ENCODE assay signal across 10 cellular contexts in the genomic region with DNA sequence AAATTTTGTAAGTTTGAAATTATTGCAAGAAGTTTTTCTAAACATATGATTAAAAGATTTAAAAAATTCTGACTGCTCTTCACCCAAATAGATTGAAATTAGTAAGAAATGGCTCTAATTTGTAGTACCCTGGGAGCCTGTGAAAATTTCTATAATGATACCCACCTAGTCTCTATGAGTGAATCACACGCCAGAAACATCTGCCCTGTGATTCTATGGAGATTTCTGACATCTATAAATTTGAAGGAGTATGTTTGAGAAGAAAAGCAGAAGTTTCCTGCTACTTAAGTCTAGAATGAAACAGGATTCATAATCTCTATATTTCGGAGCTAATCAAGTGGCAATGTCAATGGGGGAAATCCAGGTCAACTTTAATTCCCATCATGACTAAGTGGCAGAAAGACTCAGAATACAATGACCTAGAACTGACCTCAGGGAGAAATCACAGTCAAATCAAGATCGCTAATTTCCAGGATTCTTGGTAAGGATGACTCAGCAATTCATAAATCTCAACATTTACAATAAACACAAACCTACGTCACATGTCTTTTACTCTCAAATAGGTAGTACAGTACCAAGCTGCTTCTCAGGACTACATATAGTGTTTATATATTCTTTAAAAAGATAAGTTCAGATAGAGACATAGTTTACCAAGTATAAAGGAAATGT.
A peak's percentile ranks its signal among the peaks of the same experiment; 100 is the strongest.
DNase-seq lines count a peak whose midpoint lies in the region; ATAC-seq and TF ChIP-seq lines count a peak whose summit lies in the region.
"Had no signal": no experiment of that assay in that cellular context is flagged by ENCODE, and none has a peak within 500 bp of the region (broad histone marks: within the 10 kb centered on the region; RNA-seq: fewer than 3 reads in every experiment).

No MANE protein-coding gene starts in this region.

- intact Hi-C loops in colonic mucosa (cut with DNase I): no loop called here

- no peak overlapping the region for H3K4me2 ChIP-seq in DND-41 (ENCODE audit: insufficient read depth, low read length)

- H3K4me3 ChIP-seq in DND-41 (ENCODE audit: low read depth in 1 of 2, low read length in 2 of 2) (no peak overlapping the region), fibroblast of villous mesenchyme (ENCODE audit: low read depth, low read length) (no peak overlapping the region), colonic mucosa (no peak overlapping the region)
- H3K4me3 ChIP-seq: uterus had no signal

- H3K9me3 ChIP-seq in DND-41 (ENCODE audit: insufficient read depth, low read length, severe bottlenecking) (no peaks in the 10 kb centered on the region), T-helper 17 cell (ENCODE audit: control insufficient read depth, low read length, poor library complexity, severe bottlenecking) (no peaks in the 10 kb centered on the region), colonic mucosa (no peaks in the 10 kb centered on the region)
- H3K9me3 ChIP-seq: uterus had no signal

- no peak overlapping the region for H3K9ac ChIP-seq in DND-41 (ENCODE audit: low read depth, low read length)
- H3K9ac ChIP-seq in colonic mucosa (ENCODE audit: low read depth in 2 of 2, low read length in 2 of 2): no peak overlapping the region

- H3K27ac ChIP-seq in DND-41 (ENCODE audit: low read length) (0 out of 2 replicates have a peak overlapping the region, but pooled peaks have one; percentile 7), colonic mucosa (no peak overlapping the region)
- H3K27ac ChIP-seq: uterus had no signal

- H3K4me1 ChIP-seq in DND-41 (ENCODE audit: insufficient read depth, low read length) (peaks cover 40% of the 10 kb centered on the region), colonic mucosa (no peaks in the 10 kb centered on the region)
- H3K4me1 ChIP-seq: uterus had no signal

- peaks cover 4% of the 10 kb centered on the region for H3K36me3 Mint-ChIP-seq in T-helper 17 cell (ENCODE audit: low read depth)

- peak overlapping the region; percentile 31 for H3K4me3 Mint-ChIP-seq in T-helper 17 cell

- H3K36me3 ChIP-seq in DND-41 (ENCODE audit: insufficient read depth, low read length) (no peaks in the 10 kb centered on the region), colonic mucosa (no peaks in the 10 kb centered on the region)
- H3K36me3 ChIP-seq: uterus had no signal

- TF ChIP-seq CTCF in DND-41 (IDR thresholded peaks at IDR 0.05; ENCODE audit: borderline replicate concordance, extremely low read depth, low read length, poor library complexity, severe bottlenecking) (no peak), fibroblast of villous mesenchyme (IDR thresholded peaks at IDR 0.05; ENCODE audit: insufficient read depth, low read depth, low read length) (no peak), colonic mucosa (IDR thresholded peaks at IDR 0.05) (no peak)

- no peak overlapping the region for H2AFZ ChIP-seq in DND-41 (ENCODE audit: low read depth, low read length)

- H4K20me1 ChIP-seq in DND-41 (ENCODE audit: insufficient read depth, low read length): no peaks in the 10 kb centered on the region

- ATAC-seq in DND-41 (ENCODE audit: insufficient read depth, low read depth) (no peak), T-helper 17 cell (no peak), HG02970 (IDR thresholded peaks at IDR 0.05; ENCODE audit: low FRiP score, unreplicated experiment) (no peak)

- H3K79me2 ChIP-seq in DND-41 (ENCODE audit: insufficient read depth, low read length): no peaks in the 10 kb centered on the region

- no peaks in the 10 kb centered on the region for H3K27me3 ChIP-seq in DND-41 (ENCODE audit: insufficient read depth, low read length, poor library complexity)
- no peaks in the 10 kb centered on the region for H3K27me3 ChIP-seq in colonic mucosa
- H3K27me3 ChIP-seq: uterus had no signal

- peaks cover 32% of the 10 kb centered on the region for H3K4me1 Mint-ChIP-seq in T-helper 17 cell

- DNase-seq in DND-41 (no peak), HCEC 1CT (peak; percentile 66), T-helper 17 cell (no peak), fibroblast of villous mesenchyme (ENCODE audit: low read depth) (peak; percentile 63), colonic mucosa (no peak), nucleus accumbens (lab: John Stamatoyannopoulos, UW) (no peak), NCI-H524 (lab: John Stamatoyannopoulos, UW) (no peak)
- DNase-seq: kidney glomerular epithelial cell, uterus had no signal

- H3K27ac Mint-ChIP-seq in T-helper 17 cell: no peak overlapping the region

- H3K27me3 Mint-ChIP-seq in T-helper 17 cell: peaks cover 14% of the 10 kb centered on the region

Comparison
In these comparisons a context has a peak if more than half of its experiments do, and no peak if none do; other contexts are left out.
1. DNase-seq: peak in HCEC 1CT (single experiment) and fibroblast of villous mesenchyme (single experiment); none in DND-41 (single experiment), T-helper 17 cell (0 of 3), colonic mucosa (single experiment), nucleus accumbens (0 of 56) and NCI-H524 (0 of 2).